8 cellular contexts compared by ENCODE assay signal in genomic region chr2:71923887-71924533, GRCh38.
DNase-seq lines count a peak whose midpoint lies in the region; ATAC-seq and TF ChIP-seq lines count a peak whose summit lies in the region.

No MANE protein-coding gene starts in this region.

- no peak overlapping the region for H3K18ac ChIP-seq in neuronal stem cell (ENCODE audit: low read length)

- no peak overlapping the region for H2BK120ac ChIP-seq in neuronal stem cell (ENCODE audit: low read depth, low read length)

- peak; percentile 25 to 59 (median 29) for DNase-seq in CD4-positive, CD25-positive, alpha-beta regulatory T cell
- peak; percentile 52 for DNase-seq in NOMO-1 treated with DMSO at 0.1 percent for 48 hours (lab: John Stamatoyannopoulos, UW; ENCODE audit: unreplicated experiment)
- DNase-seq in activated T-cell treated with anti-CD3 and anti-CD28 coated beads for 24 hours (ENCODE audit: low read depth): peak; percentile 47
- peak; percentile 81 for DNase-seq in fibroblast of pulmonary artery (ENCODE audit: low read depth)
- peak; percentile 75 for DNase-seq in neuronal stem cell (ENCODE audit: low spot score)
- DNase-seq in transverse colon: peak; percentile 73

- no peak overlapping the region for H2BK5ac ChIP-seq in neuronal stem cell (ENCODE audit: low read length)

- H3K27ac Mint-ChIP-seq in CD4-positive, CD25-positive, alpha-beta regulatory T cell: no peak overlapping the region

- H2BK15ac ChIP-seq in neuronal stem cell (ENCODE audit: low read length): no peak overlapping the region

- H3K79me1 ChIP-seq in neuronal stem cell (ENCODE audit: low read depth, low read length): no peaks in the 10 kb centered on the region

- no peak overlapping the region for H4K8ac ChIP-seq in neuronal stem cell (ENCODE audit: low read depth, low read length)

- no CpG with 5 or more reads among the region's 7 CpGs for WGBS in neuronal stem cell (ENCODE audit: extremely low coverage in 2 of 2, insufficient read length in 2 of 2, insufficient replicate concordance in 1 of 2), 2 donors
- 0 to 38% methylated on average over 1 to 7 of the region's 7 CpGs for WGBS in transverse colon (ENCODE audit: low coverage in 1 of 2), 2 donors

- H3K36me3 ChIP-seq in CD4-positive, CD25-positive, alpha-beta regulatory T cell (ENCODE audit: control insufficient read depth, insufficient read depth, low read length): no peaks in the 10 kb centered on the region
- no peaks in the 10 kb centered on the region for H3K36me3 ChIP-seq in neuronal stem cell (replicated peaks in 1 of 2; ENCODE audit: control insufficient read depth in 2 of 2, insufficient read depth in 2 of 2, low read length in 2 of 2)
- H3K36me3 ChIP-seq in transverse colon: no peaks in the 10 kb centered on the region

- no peak overlapping the region for H3K4me2 ChIP-seq in neuronal stem cell (ENCODE audit: insufficient read depth, low read length, poor library complexity, severe bottlenecking)

- H3K9me3 ChIP-seq in CD4-positive, CD25-positive, alpha-beta regulatory T cell (ENCODE audit: control insufficient read depth in 2 of 2, low read length in 2 of 2): no peaks in the 10 kb centered on the region
- H3K9me3 ChIP-seq in neuronal stem cell (replicated peaks in 1 of 2; ENCODE audit: control insufficient read depth in 2 of 2, insufficient read depth in 1 of 2, low read depth in 1 of 2, low read length in 2 of 2): no peaks in the 10 kb centered on the region
- no peaks in the 10 kb centered on the region for H3K9me3 ChIP-seq in transverse colon

- no peak for TF ChIP-seq POLR2A in transverse colon (IDR thresholded peaks at IDR 0.05)

- H4K91ac ChIP-seq in neuronal stem cell (ENCODE audit: low read depth, low read length, poor library complexity): no peak overlapping the region

- ATAC-seq in CD4-positive, CD25-positive, alpha-beta regulatory T cell (ENCODE audit: low read depth in 2 of 2): peak in 1 of 2 donors; percentile 17
- ATAC-seq in GM19043 (IDR thresholded peaks at IDR 0.05; ENCODE audit: low read depth, unreplicated experiment) (peak; percentile 73), HG03565 (IDR thresholded peaks at IDR 0.05; ENCODE audit: unreplicated experiment) (peak; percentile 74)

- H3K9ac ChIP-seq in neuronal stem cell (ENCODE audit: low read depth, low read length, poor library complexity): no peak overlapping the region

- TF ChIP-seq EP300 in transverse colon (IDR thresholded peaks at IDR 0.05; ENCODE audit: low read depth): no peak

- no peak overlapping the region for H3K14ac ChIP-seq in neuronal stem cell (ENCODE audit: low read length)

- H2AFZ ChIP-seq in neuronal stem cell (ENCODE audit: low read length): no peak overlapping the region

- intact Hi-C loops in transverse colon (cut with DNase I; ENCODE audit: low total_unique reads): loop anchor here (1.0 kb wide), 1 partner anchor 225 kb away; no protein-coding TSS in a partner anchor

- H3K4me1 Mint-ChIP-seq in CD4-positive, CD25-positive, alpha-beta regulatory T cell: peaks cover 0 to 3% (median 0%) of the 10 kb centered on the region in 4 donors

- H3K4me1 ChIP-seq in CD4-positive, CD25-positive, alpha-beta regulatory T cell (ENCODE audit: control insufficient read depth, insufficient read depth, low read length, poor library complexity, severe bottlenecking): no peaks in the 10 kb centered on the region
- H3K4me1 ChIP-seq in neuronal stem cell (ENCODE audit: control insufficient read depth in 2 of 2, insufficient read depth in 1 of 2, low read depth in 1 of 2, low read length in 2 of 2) (no peaks in the 10 kb centered on the region), transverse colon (peaks cover 10 to 15% (median 14%) of the 10 kb centered on the region in 4 donors)

- no peak overlapping the region for H3K4me3 ChIP-seq in CD4-positive, CD25-positive, alpha-beta regulatory T cell (ENCODE audit: low read depth, low read length)
- H3K4me3 ChIP-seq in fibroblast of pulmonary artery (replicated peaks; ENCODE audit: low read depth, low read length) (no peak overlapping the region), neuronal stem cell (ENCODE audit: low read length in 2 of 2) (no peak overlapping the region), transverse colon (no peak overlapping the region)

- H3K27me3 Mint-ChIP-seq in CD4-positive, CD25-positive, alpha-beta regulatory T cell: no peaks in the 10 kb centered on the region

- H2BK12ac ChIP-seq in neuronal stem cell (ENCODE audit: low read length): no peak overlapping the region

- H3K27me3 ChIP-seq in CD4-positive, CD25-positive, alpha-beta regulatory T cell (ENCODE audit: control insufficient read depth, insufficient read depth, low read length): no peaks in the 10 kb centered on the region
- peaks cover 0 to 3% (median 0%) of the 10 kb centered on the region in 3 experiments for H3K27me3 ChIP-seq in neuronal stem cell (ENCODE audit: control insufficient read depth in 3 of 3, insufficient read depth in 3 of 3, low read depth in 1 of 3, low read length in 3 of 3)
- H3K27me3 ChIP-seq in transverse colon: no peaks in the 10 kb centered on the region

- in situ Hi-C loops in transverse colon (cut with MboI; ENCODE audit: low pct_ligation_motif_present in 1 of 4, low pct_unique_long_range_greater_than_20kb in 1 of 4, low sequenced_read_pairs in 3 of 4): loop anchor here in 3 of 4 donors (10.0 to 25.0 kb wide), 3 partner anchors 112 to 231 kb away; partner anchors contain the start of gene CYP26B1 (in 1 of the 3)

- H3K27ac ChIP-seq in CD4-positive, CD25-positive, alpha-beta regulatory T cell (ENCODE audit: insufficient read depth, low read length, poor library complexity, severe bottlenecking): no peak overlapping the region
- no peak overlapping the region for H3K27ac ChIP-seq in neuronal stem cell (replicated peaks; ENCODE audit: low read length)
- no peak overlapping the region for H3K27ac ChIP-seq in transverse colon

- peaks cover 0 to 4% (median 0%) of the 10 kb centered on the region in 7 donors for H3K9me3 Mint-ChIP-seq in CD4-positive, CD25-positive, alpha-beta regulatory T cell

- H3K4me3 Mint-ChIP-seq in CD4-positive, CD25-positive, alpha-beta regulatory T cell: no peak overlapping the region

- H3K23ac ChIP-seq in neuronal stem cell (ENCODE audit: low read depth, low read length, poor library complexity): no peak overlapping the region

- TF ChIP-seq CTCF in fibroblast of pulmonary artery (IDR thresholded peaks at IDR 0.05; ENCODE audit: low read length, missing control alignments): peak; percentile 85
- TF ChIP-seq CTCF in transverse colon (IDR thresholded peaks at IDR 0.05): peak; percentile 74 to 88 (median 84)

- H3K4ac ChIP-seq in neuronal stem cell (ENCODE audit: low read length): no peak overlapping the region

- no peaks in the 10 kb centered on the region for H3K36me3 Mint-ChIP-seq in CD4-positive, CD25-positive, alpha-beta regulatory T cell

- H2AK5ac ChIP-seq in neuronal stem cell (ENCODE audit: low read depth, low read length): no peak overlapping the region

Comparison
In these comparisons a context has a peak if more than half of its experiments do, and no peak if none do; other contexts are left out.
1. DNase-seq: peak in every context shown above with its lines; median percentile 81 in fibroblast of pulmonary artery; 75 in neuronal stem cell; 73 in transverse colon; 52 in NOMO-1 treated with DMSO at 0.1 percent for 48 hours; 47 in activated T-cell treated with anti-CD3 and anti-CD28 coated beads for 24 hours; 29 in CD4-positive, CD25-positive, alpha-beta regulatory T cell.